Comparison of ENCODE assay signal across 8 cellular contexts in the genomic region with DNA sequence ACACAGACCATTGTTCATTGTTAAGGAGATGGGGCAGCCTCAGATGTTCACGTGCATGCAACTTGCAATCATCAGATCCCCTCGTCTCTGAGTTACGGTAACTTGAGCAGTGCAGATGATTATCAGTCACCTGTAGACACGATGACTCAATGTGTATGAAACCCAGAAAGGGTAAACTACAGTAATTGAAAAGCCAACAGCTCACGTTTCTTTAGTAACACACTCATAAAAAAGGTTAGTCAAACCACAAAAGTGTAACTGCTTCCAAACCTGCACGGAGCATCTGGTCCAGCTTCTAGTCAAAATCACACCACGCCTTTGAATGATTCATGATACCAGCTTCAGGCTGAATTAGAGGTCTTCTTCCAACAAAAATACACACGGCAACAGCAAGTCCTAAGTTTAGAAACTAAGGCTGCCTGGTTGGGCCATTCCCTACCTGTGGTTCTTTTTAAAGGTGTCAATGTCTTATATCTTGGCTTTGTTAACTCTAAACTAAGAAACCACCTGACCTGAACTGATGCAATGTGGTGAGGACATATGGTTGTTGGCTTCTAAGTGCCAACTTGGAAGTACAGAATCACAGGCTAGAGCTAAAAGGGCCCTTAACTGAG. TPM values are rescaled to one million over a fixed set of nuclear protein-coding genes. Genes with fewer than 3 reads are reported as not detected.
A peak's percentile ranks its signal among the peaks of the same experiment; 100 is the strongest.
DNase-seq lines count a peak whose midpoint lies in the region; ATAC-seq lines count a peak whose summit lies in the region.

No MANE protein-coding gene starts in this region.

- peaks cover 100% of the 10 kb centered on the region for H3K4me1 Mint-ChIP-seq in stimulated activated naive CD8-positive, alpha-beta T cell treated with anti-CD3 and anti-CD28 coated beads, Interleukin-15, Interleukin-2, amounts not matched to agents 100 ng/mL and 50 ng/mL, for 24 hours (ENCODE audit: low read depth)

- no peaks in the 10 kb centered on the region for H3K27me3 Mint-ChIP-seq in stimulated activated naive CD8-positive, alpha-beta T cell treated with anti-CD3 and anti-CD28 coated beads, Interleukin-15, Interleukin-2, amounts not matched to agents 100 ng/mL and 50 ng/mL, for 24 hours

- H3K36me3 Mint-ChIP-seq in stimulated activated naive CD8-positive, alpha-beta T cell treated with anti-CD3 and anti-CD28 coated beads, Interleukin-15, Interleukin-2, amounts not matched to agents 100 ng/mL and 50 ng/mL, for 24 hours (ENCODE audit: low read depth): peaks cover 82% of the 10 kb centered on the region

- H3K9me3 Mint-ChIP-seq in stimulated activated naive CD8-positive, alpha-beta T cell treated with anti-CD3 and anti-CD28 coated beads, Interleukin-15, Interleukin-2, amounts not matched to agents 100 ng/mL and 50 ng/mL, for 24 hours: no peaks in the 10 kb centered on the region

- H3K4me3 Mint-ChIP-seq in stimulated activated naive CD8-positive, alpha-beta T cell treated with anti-CD3 and anti-CD28 coated beads, Interleukin-15, Interleukin-2, amounts not matched to agents 100 ng/mL and 50 ng/mL, for 24 hours: peak overlapping the region; percentile 73

- ATAC-seq in GM19035 (IDR thresholded peaks at IDR 0.05; ENCODE audit: unreplicated experiment) (peak; percentile 49), HG03457 (IDR thresholded peaks at IDR 0.05; ENCODE audit: unreplicated experiment) (peak; percentile 31)

- DNase-seq in A172 (ENCODE audit: low spot score) (peak; percentile 91), SW480 (ENCODE audit: low spot score) (peak; percentile 96), hepatic stellate cell (ENCODE audit: low spot score) (no peak), HuH-7 (ENCODE audit: low spot score) (no peak)
- peak; percentile 77 for DNase-seq in central memory CD4-positive, alpha-beta T cell

- H3K27ac Mint-ChIP-seq in stimulated activated naive CD8-positive, alpha-beta T cell treated with anti-CD3 and anti-CD28 coated beads, Interleukin-15, Interleukin-2, amounts not matched to agents 100 ng/mL and 50 ng/mL, for 24 hours: peak overlapping the region; percentile 91

RNA-seq across cellular contexts. Expression of a gene that starts 32.3 kb away (rescaled TPM):
- total RNA-seq in A172 (2014; rRNA removed; shearing (Covaris generic)): 0.40 and 0.72 TPM in 2 replicates

RNA-seq across cellular contexts. Expression of a gene that starts 39.7 kb away (rescaled TPM):
- total RNA-seq in A172 (2014; rRNA removed; shearing (Covaris generic)): 109 and 111 TPM in 2 replicates

Comparison
In these comparisons a context has a peak if more than half of its experiments do, and no peak if none do; other contexts are left out.
1. DNase-seq: peak in A172 (single experiment), SW480 (single experiment) and central memory CD4-positive, alpha-beta T cell (single experiment); none in hepatic stellate cell (single experiment) and HuH-7 (single experiment).